Comparison of ENCODE assay signal across 1 cellular context in the genomic region with DNA sequence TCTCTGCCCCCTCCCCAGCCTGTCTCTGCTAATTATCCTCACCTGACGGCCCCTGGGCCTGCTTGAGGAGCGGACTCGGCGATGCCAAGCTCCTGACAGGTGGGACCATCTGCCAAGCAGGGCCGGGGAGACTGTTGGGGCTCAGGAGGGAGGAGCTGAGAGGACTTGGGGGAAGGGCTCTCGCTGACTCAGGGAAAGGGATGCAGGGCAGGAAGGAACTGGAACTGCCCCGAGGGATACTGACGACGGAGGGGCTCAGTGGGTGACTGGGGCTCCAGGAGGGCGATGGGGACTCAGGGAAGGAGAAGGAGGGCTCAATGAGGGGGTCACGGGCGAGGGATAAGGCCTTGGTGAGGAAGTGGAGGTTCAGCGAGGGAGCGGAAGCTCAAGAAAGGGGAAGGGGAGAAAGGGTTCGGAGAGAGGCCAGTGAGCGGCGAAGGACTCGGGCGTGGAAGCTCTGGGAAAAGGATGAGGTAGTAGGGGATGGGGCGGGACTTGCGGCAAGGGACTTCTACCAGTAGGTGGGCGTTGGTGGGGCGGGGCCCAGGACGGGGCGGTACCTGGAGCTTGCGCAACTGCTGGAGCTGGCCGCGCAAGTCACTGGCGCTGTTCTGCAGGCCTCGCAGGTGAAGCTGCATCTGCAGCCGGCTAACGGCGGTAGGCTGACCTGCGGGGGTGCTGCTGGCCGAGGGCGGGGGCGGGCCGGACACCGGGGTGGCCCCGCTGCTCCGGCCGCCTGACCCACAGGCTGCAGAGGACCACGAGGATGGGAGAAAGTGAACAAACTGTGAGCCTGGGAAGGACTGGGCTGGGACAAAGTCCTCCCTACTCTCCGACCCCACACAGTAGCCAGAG.
TF ChIP-seq lines count a peak whose summit lies in the region.

No MANE protein-coding gene starts in this region.

TF ChIP-seq in K562, 482 proteins besides CTCF, POLR2A, EP300 and RAD21 (continued from another document and continues in another):
- TF ChIP-seq, protein P1, sequence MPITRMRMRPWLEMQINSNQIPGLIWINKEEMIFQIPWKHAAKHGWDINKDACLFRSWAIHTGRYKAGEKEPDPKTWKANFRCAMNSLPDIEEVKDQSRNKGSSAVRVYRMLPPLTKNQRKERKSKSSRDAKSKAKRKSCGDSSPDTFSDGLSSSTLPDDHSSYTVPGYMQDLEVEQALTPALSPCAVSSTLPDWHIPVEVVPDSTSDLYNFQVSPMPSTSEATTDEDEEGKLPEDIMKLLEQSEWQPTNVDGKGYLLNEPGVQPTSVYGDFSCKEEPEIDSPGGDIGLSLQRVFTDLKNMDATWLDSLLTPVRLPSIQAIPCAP (CRISPR knock-in tag; IDR thresholded peaks at IDR 0.05; ENCODE audit: borderline replicate concordance), result no peak
- peak; percentile 32; the same call in 1 of the 2 replicates for TF ChIP-seq ZNF316 (IDR thresholded peaks at IDR 0.05)
- no peak for TF ChIP-seq EWSR1 (IDR thresholded peaks at IDR 0.05; ENCODE audit: borderline replicate concordance, low read depth, partially characterized antibody)
- no peak for TF ChIP-seq ZNF444 (CRISPR knock-in tag; IDR thresholded peaks at IDR 0.05)
- no peak for TF ChIP-seq JUN (IDR thresholded peaks at IDR 0.05; ENCODE audit: borderline replicate concordance, low read depth, low read length)
- no peak for TF ChIP-seq JUN (CRISPR knock-in tag; IDR thresholded peaks at IDR 0.05; ENCODE audit: borderline replicate concordance)
- 0 out of 2 replicates have a peak, but pooled peaks have one; percentile 14 for TF ChIP-seq BCOR (IDR thresholded peaks at IDR 0.05)
- TF ChIP-seq FUS (optimal IDR thresholded peaks at IDR 0.05; ENCODE audit: low read depth, low read length), result no peak
- TF ChIP-seq HMGN3 (IDR thresholded peaks at IDR 0.05; ENCODE audit: borderline replicate concordance, extremely low read depth, insufficient read length, low read depth, low read length), result peak; percentile 65
- peak; percentile 51 for TF ChIP-seq RB1 (IDR thresholded peaks at IDR 0.05; ENCODE audit: low read depth)
- no peak for TF ChIP-seq RFX7 (CRISPR knock-in tag; IDR thresholded peaks at IDR 0.05)
- no peak for TF ChIP-seq ZNF780A (CRISPR knock-in tag; IDR thresholded peaks at IDR 0.05)
- TF ChIP-seq, protein P2, sequence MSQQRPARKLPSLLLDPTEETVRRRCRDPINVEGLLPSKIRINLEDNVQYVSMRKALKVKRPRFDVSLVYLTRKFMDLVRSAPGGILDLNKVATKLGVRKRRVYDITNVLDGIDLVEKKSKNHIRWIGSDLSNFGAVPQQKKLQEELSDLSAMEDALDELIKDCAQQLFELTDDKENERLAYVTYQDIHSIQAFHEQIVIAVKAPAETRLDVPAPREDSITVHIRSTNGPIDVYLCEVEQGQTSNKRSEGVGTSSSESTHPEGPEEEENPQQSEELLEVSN (IDR thresholded peaks at IDR 0.05; ENCODE audit: borderline replicate concordance in 1 of 2, extremely low read depth in 1 of 2, insufficient read depth in 1 of 2, insufficient read length in 1 of 2, low read depth in 1 of 2, low read length in 1 of 2, poor library complexity in 1 of 2, severe bottlenecking in 1 of 2), result peak; percentile 32 to 62
- no peak for TF ChIP-seq SMARCE1 (IDR thresholded peaks at IDR 0.05)
- TF ChIP-seq, protein P3, sequence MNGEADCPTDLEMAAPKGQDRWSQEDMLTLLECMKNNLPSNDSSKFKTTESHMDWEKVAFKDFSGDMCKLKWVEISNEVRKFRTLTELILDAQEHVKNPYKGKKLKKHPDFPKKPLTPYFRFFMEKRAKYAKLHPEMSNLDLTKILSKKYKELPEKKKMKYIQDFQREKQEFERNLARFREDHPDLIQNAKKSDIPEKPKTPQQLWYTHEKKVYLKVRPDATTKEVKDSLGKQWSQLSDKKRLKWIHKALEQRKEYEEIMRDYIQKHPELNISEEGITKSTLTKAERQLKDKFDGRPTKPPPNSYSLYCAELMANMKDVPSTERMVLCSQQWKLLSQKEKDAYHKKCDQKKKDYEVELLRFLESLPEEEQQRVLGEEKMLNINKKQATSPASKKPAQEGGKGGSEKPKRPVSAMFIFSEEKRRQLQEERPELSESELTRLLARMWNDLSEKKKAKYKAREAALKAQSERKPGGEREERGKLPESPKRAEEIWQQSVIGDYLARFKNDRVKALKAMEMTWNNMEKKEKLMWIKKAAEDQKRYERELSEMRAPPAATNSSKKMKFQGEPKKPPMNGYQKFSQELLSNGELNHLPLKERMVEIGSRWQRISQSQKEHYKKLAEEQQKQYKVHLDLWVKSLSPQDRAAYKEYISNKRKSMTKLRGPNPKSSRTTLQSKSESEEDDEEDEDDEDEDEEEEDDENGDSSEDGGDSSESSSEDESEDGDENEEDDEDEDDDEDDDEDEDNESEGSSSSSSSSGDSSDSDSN (IDR thresholded peaks at IDR 0.05; ENCODE audit: borderline replicate concordance in 1 of 2, low read depth in 2 of 2, low read length in 2 of 2), result 0 out of 4 replicates have a peak, but pooled peaks of 1 of the 2 experiments have one; percentile 43
- no peak for TF ChIP-seq ILK (tag; IDR thresholded peaks at IDR 0.05; ENCODE audit: borderline replicate concordance, low read depth)
- TF ChIP-seq NR2F6 (CRISPR knock-in tag; IDR thresholded peaks at IDR 0.05), result no peak
- TF ChIP-seq SRSF7 (optimal IDR thresholded peaks at IDR 0.05; ENCODE audit: low read depth, low read length), result no peak
- TF ChIP-seq, protein P4, sequence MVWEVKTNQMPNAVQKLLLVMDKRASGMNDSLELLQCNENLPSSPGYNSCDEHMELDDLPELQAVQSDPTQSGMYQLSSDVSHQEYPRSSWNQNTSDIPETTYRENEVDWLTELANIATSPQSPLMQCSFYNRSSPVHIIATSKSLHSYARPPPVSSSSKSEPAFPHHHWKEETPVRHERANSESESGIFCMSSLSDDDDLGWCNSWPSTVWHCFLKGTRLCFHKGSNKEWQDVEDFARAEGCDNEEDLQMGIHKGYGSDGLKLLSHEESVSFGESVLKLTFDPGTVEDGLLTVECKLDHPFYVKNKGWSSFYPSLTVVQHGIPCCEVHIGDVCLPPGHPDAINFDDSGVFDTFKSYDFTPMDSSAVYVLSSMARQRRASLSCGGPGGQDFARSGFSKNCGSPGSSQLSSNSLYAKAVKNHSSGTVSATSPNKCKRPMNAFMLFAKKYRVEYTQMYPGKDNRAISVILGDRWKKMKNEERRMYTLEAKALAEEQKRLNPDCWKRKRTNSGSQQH (CRISPR knock-in tag; IDR thresholded peaks at IDR 0.05), result no peak
- TF ChIP-seq ZNF644 (tag; IDR thresholded peaks at IDR 0.05; ENCODE audit: low read depth), result no peak
- 0 out of 2 replicates have a peak, but pooled peaks have one; percentile 17 for TF ChIP-seq NFE2 (IDR thresholded peaks at IDR 0.05; ENCODE audit: low read depth)
- peak; percentile 34 for TF ChIP-seq MEIS2 (IDR thresholded peaks at IDR 0.05; ENCODE audit: partially characterized antibody)
- no peak for TF ChIP-seq TAL1 (IDR thresholded peaks at IDR 0.05)
- TF ChIP-seq LARP7 (IDR thresholded peaks at IDR 0.05), result peak; percentile 42; the same call in 1 of the 2 replicates
- 0 out of 2 replicates have a peak, but pooled peaks have one; percentile 17 for TF ChIP-seq CBFA2T2 (conservative IDR thresholded peaks at IDR 0.05)
- TF ChIP-seq HNRNPK (IDR thresholded peaks at IDR 0.05; ENCODE audit: low read depth, low read length, poor library complexity, severe bottlenecking), result no peak
- no peak for TF ChIP-seq ZNF232 (CRISPR knock-in tag; IDR thresholded peaks at IDR 0.05)
- no peak for TF ChIP-seq CSDE1 (IDR thresholded peaks at IDR 0.05)
- no peak for TF ChIP-seq NR4A1 (CRISPR knock-in tag; IDR thresholded peaks at IDR 0.05)
- TF ChIP-seq NR4A1 (tag; IDR thresholded peaks at IDR 0.05), result no peak
- TF ChIP-seq POLR3A (IDR thresholded peaks at IDR 0.05; ENCODE audit: borderline replicate concordance, extremely low read depth, insufficient read depth, insufficient read length), result no peak
- 0 out of 2 replicates have a peak, but pooled peaks have one; percentile 16 for TF ChIP-seq SMAD4 (CRISPR knock-in tag; conservative IDR thresholded peaks at IDR 0.05)
- TF ChIP-seq, protein P5, sequence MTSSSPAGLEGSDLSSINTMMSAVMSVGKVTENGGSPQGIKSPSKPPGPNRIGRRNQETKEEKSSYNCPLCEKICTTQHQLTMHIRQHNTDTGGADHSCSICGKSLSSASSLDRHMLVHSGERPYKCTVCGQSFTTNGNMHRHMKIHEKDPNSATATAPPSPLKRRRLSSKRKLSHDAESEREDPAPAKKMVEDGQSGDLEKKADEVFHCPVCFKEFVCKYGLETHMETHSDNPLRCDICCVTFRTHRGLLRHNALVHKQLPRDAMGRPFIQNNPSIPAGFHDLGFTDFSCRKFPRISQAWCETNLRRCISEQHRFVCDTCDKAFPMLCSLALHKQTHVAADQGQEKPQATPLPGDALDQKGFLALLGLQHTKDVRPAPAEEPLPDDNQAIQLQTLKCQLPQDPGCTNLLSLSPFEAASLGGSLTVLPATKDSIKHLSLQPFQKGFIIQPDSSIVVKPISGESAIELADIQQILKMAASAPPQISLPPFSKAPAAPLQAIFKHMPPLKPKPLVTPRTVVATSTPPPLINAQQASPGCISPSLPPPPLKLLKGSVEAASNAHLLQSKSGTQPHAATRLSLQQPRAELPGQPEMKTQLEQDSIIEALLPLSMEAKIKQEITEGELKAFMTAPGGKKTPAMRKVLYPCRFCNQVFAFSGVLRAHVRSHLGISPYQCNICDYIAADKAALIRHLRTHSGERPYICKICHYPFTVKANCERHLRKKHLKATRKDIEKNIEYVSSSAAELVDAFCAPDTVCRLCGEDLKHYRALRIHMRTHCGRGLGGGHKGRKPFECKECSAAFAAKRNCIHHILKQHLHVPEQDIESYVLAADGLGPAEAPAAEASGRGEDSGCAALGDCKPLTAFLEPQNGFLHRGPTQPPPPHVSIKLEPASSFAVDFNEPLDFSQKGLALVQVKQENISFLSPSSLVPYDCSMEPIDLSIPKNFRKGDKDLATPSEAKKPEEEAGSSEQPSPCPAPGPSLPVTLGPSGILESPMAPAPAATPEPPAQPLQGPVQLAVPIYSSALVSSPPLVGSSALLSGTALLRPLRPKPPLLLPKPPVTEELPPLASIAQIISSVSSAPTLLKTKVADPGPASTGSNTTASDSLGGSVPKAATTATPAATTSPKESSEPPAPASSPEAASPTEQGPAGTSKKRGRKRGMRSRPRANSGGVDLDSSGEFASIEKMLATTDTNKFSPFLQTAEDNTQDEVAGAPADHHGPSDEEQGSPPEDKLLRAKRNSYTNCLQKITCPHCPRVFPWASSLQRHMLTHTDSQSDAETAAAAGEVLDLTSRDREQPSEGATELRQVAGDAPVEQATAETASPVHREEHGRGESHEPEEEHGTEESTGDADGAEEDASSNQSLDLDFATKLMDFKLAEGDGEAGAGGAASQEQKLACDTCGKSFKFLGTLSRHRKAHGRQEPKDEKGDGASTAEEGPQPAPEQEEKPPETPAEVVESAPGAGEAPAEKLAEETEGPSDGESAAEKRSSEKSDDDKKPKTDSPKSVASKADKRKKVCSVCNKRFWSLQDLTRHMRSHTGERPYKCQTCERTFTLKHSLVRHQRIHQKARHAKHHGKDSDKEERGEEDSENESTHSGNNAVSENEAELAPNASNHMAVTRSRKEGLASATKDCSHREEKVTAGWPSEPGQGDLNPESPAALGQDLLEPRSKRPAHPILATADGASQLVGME (CRISPR knock-in tag; IDR thresholded peaks at IDR 0.05), result no peak
- no peak for TF ChIP-seq BACH1 (tag; IDR thresholded peaks at IDR 0.05)
- TF ChIP-seq, protein P6, sequence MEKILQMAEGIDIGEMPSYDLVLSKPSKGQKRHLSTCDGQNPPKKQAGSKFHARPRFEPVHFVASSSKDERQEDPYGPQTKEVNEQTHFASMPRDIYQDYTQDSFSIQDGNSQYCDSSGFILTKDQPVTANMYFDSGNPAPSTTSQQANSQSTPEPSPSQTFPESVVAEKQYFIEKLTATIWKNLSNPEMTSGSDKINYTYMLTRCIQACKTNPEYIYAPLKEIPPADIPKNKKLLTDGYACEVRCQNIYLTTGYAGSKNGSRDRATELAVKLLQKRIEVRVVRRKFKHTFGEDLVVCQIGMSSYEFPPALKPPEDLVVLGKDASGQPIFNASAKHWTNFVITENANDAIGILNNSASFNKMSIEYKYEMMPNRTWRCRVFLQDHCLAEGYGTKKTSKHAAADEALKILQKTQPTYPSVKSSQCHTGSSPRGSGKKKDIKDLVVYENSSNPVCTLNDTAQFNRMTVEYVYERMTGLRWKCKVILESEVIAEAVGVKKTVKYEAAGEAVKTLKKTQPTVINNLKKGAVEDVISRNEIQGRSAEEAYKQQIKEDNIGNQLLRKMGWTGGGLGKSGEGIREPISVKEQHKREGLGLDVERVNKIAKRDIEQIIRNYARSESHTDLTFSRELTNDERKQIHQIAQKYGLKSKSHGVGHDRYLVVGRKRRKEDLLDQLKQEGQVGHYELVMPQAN (IDR thresholded peaks at IDR 0.05; ENCODE audit: borderline replicate concordance), result no peak
- no peak for TF ChIP-seq SRSF9 (IDR thresholded peaks at IDR 0.05; ENCODE audit: borderline replicate concordance, low read depth, low read length)
- TF ChIP-seq ZNF217 (CRISPR knock-in tag; IDR thresholded peaks at IDR 0.05), result no peak
- no peak for TF ChIP-seq ZNF431 (CRISPR knock-in tag; IDR thresholded peaks at IDR 0.05)
- peak; percentile 53 for TF ChIP-seq PCBP1 (IDR thresholded peaks at IDR 0.05; ENCODE audit: low read depth, low read length, poor library complexity, severe bottlenecking)
- no peak for TF ChIP-seq BRCA1 (IDR thresholded peaks at IDR 0.05)
- no peak for TF ChIP-seq BRCA1 (CRISPR knock-in tag; IDR thresholded peaks at IDR 0.05)
- TF ChIP-seq NRF1 (conservative IDR thresholded peaks at IDR 0.05 in 1 of 2, IDR thresholded peaks at IDR 0.05 in 1 of 2), result peak; percentile 89 to 91
- TF ChIP-seq MCM5 (IDR thresholded peaks at IDR 0.05; ENCODE audit: low read depth), result no peak
- no peak for TF ChIP-seq E2F3 (CRISPR knock-in tag; IDR thresholded peaks at IDR 0.05)
- TF ChIP-seq ATF7 (IDR thresholded peaks at IDR 0.05), result 0 out of 2 replicates have a peak, but pooled peaks have one; percentile 23
- TF ChIP-seq ADNP (tag; IDR thresholded peaks at IDR 0.05), result no peak
- peak; percentile 71; the same call in 1 of the 2 replicates for TF ChIP-seq ZBTB7A (IDR thresholded peaks at IDR 0.05; ENCODE audit: borderline replicate concordance, control insufficient read depth, low read depth, low read length)
- TF ChIP-seq, protein P7, sequence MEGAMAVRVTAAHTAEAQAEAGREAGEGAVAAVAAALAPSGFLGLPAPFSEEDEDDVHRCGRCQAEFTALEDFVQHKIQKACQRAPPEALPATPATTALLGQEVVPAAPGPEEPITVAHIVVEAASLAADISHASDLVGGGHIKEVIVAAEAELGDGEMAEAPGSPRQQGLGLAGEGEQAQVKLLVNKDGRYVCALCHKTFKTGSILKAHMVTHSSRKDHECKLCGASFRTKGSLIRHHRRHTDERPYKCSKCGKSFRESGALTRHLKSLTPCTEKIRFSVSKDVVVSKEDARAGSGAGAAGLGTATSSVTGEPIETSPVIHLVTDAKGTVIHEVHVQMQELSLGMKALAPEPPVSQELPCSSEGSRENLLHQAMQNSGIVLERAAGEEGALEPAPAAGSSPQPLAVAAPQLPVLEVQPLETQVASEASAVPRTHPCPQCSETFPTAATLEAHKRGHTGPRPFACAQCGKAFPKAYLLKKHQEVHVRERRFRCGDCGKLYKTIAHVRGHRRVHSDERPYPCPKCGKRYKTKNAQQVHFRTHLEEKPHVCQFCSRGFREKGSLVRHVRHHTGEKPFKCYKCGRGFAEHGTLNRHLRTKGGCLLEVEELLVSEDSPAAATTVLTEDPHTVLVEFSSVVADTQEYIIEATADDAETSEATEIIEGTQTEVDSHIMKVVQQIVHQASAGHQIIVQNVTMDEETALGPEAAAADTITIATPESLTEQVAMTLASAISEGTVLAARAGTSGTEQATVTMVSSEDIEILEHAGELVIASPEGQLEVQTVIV (CRISPR knock-in tag; IDR thresholded peaks at IDR 0.05; ENCODE audit: borderline replicate concordance), result no peak
